Comparison of ENCODE assay signal across 21 cellular contexts in the genomic region with DNA sequence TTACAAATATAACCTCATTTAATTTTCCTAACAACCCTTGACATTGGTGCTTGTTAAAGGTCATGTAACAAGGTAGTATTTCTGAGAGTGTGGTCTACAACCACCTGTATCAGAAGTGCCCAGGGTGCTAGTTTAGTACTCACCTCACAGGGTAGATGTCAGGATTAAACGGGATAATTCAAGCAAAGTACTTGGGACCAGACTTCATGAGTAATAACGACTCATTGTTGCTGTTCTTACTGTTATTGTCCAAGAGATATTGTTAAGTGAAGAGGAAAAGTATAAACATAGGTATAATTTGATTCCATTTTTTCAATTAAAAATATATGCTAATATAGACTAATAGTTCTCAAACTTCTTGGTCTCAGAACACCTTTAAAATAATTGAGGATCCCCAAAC.
DNase-seq lines count a peak whose midpoint lies in the region; ATAC-seq, FAIRE-seq and TF ChIP-seq lines count a peak whose summit lies in the region.
"Had no signal": no experiment of that assay in that cellular context is flagged by ENCODE, and none has a peak within 500 bp of the region (broad histone marks: within the 10 kb centered on the region; RNA-seq: fewer than 3 reads in every experiment).

No MANE protein-coding gene starts in this region.

- no peak overlapping the region for H2BK5ac ChIP-seq in mesendoderm (ENCODE audit: low read length)

- no peak overlapping the region for H3K23ac ChIP-seq in mesendoderm (ENCODE audit: low read length)

- H3K4me1 Mint-ChIP-seq in type B pancreatic cell (ENCODE audit: unreplicated experiment) = peaks cover 12% of the 10 kb centered on the region
- peaks cover 9% of the 10 kb centered on the region for H3K4me1 Mint-ChIP-seq in activated CD4-positive, alpha-beta T cell treated with anti-CD3 and anti-CD28 coated beads, Interleukin-2, amount 10 ng/mL, durations not matched to agents 7 days and 5 days
- H3K4me1 Mint-ChIP-seq: activated naive CD8-positive, alpha-beta T cell treated with anti-CD3 and anti-CD28 coated beads, Interleukin-2, amount 50 U/mL, for 24 hours; neural crest cell had no signal

- no peak for ATAC-seq in GM19463 (IDR thresholded peaks at IDR 0.05; ENCODE audit: unreplicated experiment)
- ATAC-seq: activated naive CD8-positive, alpha-beta T cell treated with anti-CD3 and anti-CD28 coated beads, Interleukin-2, amount 50 U/mL, for 24 hours; left lobe of liver had no signal

- TF ChIP-seq POLR2A in H54 (IDR thresholded peaks at IDR 0.05; ENCODE audit: low read depth, low read length) = no peak

- CTCF ChIA-PET in activated CD4-positive, alpha-beta T cell treated with anti-CD3 and anti-CD28 coated beads, Interleukin-2, amount 10 ng/mL, durations not matched to agents 7 days and 5 days (lab: Charles Lee) = no interaction called here

- H3K36me3 ChIP-seq in mesendoderm (ENCODE audit: control insufficient read depth, insufficient read depth, low read length) = no peaks in the 10 kb centered on the region
- H3K36me3 ChIP-seq: transverse colon had no signal

- H2AK5ac ChIP-seq in mesendoderm (ENCODE audit: low read length) = no peak overlapping the region

- H4K5ac ChIP-seq in mesendoderm (ENCODE audit: low read length) = no peak overlapping the region

- H3K9ac ChIP-seq in mesendoderm (ENCODE audit: low read length) = no peak overlapping the region

- TF ChIP-seq CTCF in type B pancreatic cell (conservative IDR thresholded peaks at IDR 0.05) = no peak

- no CpG with 5 or more reads among the region's 2 CpGs for WGBS in mesendoderm (ENCODE audit: extremely low coverage, insufficient coverage, low lambda C conversion rate)

- H3K27ac Mint-ChIP-seq in type B pancreatic cell = no peak overlapping the region
- H3K27ac Mint-ChIP-seq in activated CD4-positive, alpha-beta T cell treated with anti-CD3 and anti-CD28 coated beads, Interleukin-2, amount 10 ng/mL, durations not matched to agents 7 days and 5 days = no peak overlapping the region
- H3K27ac Mint-ChIP-seq: activated naive CD8-positive, alpha-beta T cell treated with anti-CD3 and anti-CD28 coated beads, Interleukin-2, amount 50 U/mL, for 24 hours; CD4-positive, alpha-beta memory T cell; progenitor cell of endocrine pancreas had no signal

- no peak overlapping the region for H3K4ac ChIP-seq in mesendoderm (ENCODE audit: low read depth, low read length)

- no peak overlapping the region for H3K56ac ChIP-seq in mesendoderm (ENCODE audit: low read length)

- H4K8ac ChIP-seq in mesendoderm (ENCODE audit: low read depth, low read length) = no peak overlapping the region

- H3K27ac ChIP-seq in mesendoderm (ENCODE audit: low read depth, low read length) = no peak overlapping the region
- H3K27ac ChIP-seq: dorsolateral prefrontal cortex, transverse colon had no signal

- H3K4me2 ChIP-seq in mesendoderm (ENCODE audit: low read length) = no peak overlapping the region

- peak overlapping the region; percentile 64 for H2BK15ac ChIP-seq in mesendoderm (replicated peaks; ENCODE audit: low read depth)

- H3K18ac ChIP-seq in mesendoderm (ENCODE audit: low read length) = no peak overlapping the region

- H3K36me3 Mint-ChIP-seq in type B pancreatic cell = peaks cover 5% of the 10 kb centered on the region
- H3K36me3 Mint-ChIP-seq in activated CD4-positive, alpha-beta T cell treated with anti-CD3 and anti-CD28 coated beads, Interleukin-2, amount 10 ng/mL, durations not matched to agents 7 days and 5 days (ENCODE audit: low read depth) = no peaks in the 10 kb centered on the region

- H3K79me1 ChIP-seq in mesendoderm (ENCODE audit: low read length) = no peaks in the 10 kb centered on the region

- no peak overlapping the region for H2BK120ac ChIP-seq in mesendoderm (ENCODE audit: low read depth, low read length)

- no peak overlapping the region for H3K4me3 Mint-ChIP-seq in type B pancreatic cell
- no peak overlapping the region for H3K4me3 Mint-ChIP-seq in activated CD4-positive, alpha-beta T cell treated with anti-CD3 and anti-CD28 coated beads, Interleukin-2, amount 10 ng/mL, durations not matched to agents 7 days and 5 days
- H3K4me3 Mint-ChIP-seq: activated naive CD8-positive, alpha-beta T cell treated with anti-CD3 and anti-CD28 coated beads, Interleukin-2, amount 50 U/mL, for 24 hours; CD4-positive, alpha-beta memory T cell; neural crest cell had no signal

- H3K27me3 ChIP-seq in mesendoderm (ENCODE audit: insufficient read depth, low read length, poor library complexity) = no peaks in the 10 kb centered on the region
- H3K27me3 ChIP-seq: dorsolateral prefrontal cortex, transverse colon had no signal

- no peak for DNase-seq in H54 (ENCODE audit: insufficient read length, low spot score)
- peak; percentile 66 for DNase-seq in RKO (ENCODE audit: low spot score)
- peak; percentile 56 for DNase-seq in dermis blood vessel endothelial cell
- no peak for DNase-seq in mesendoderm
- no peak for DNase-seq in hepatic stellate cell (ENCODE audit: low spot score)
- no peak for DNase-seq in type B pancreatic cell (ENCODE audit: extremely low spot score, unreplicated experiment)
- DNase-seq in activated CD4-positive, alpha-beta T cell treated with anti-CD3 and anti-CD28 coated beads, Interleukin-2, amount 10 ng/mL, durations not matched to agents 7 days and 5 days = no peak
- DNase-seq: activated effector memory CD4-positive, alpha-beta T cell treated with Interleukin-2 at 50 U/mL for 16 hours; activated naive CD8-positive, alpha-beta T cell treated with anti-CD3 and anti-CD28 coated beads, Interleukin-2, amount 50 U/mL, for 24 hours; CD4-positive, alpha-beta memory T cell; dorsolateral prefrontal cortex; NCI-H146; NCI-H526 treated with DMSO at 0.1 percent for 48 hours; SHP77 treated with DMSO at 0.1 percent for 48 hours; stimulated activated CD4-positive, alpha-beta T cell treated with anti-CD3 and anti-CD28 coated beads, Interleukin-1b, Interleukin-23, amount 100 ng/mL, for 48 hours; stimulated activated naive CD4-positive, alpha-beta T cell; transverse colon had no signal

- H3K79me2 ChIP-seq in mesendoderm (ENCODE audit: control insufficient read depth, insufficient read depth, low read length) = no peaks in the 10 kb centered on the region

- POLR2A ChIA-PET in activated CD4-positive, alpha-beta T cell treated with anti-CD3 and anti-CD28 coated beads, Interleukin-2, amount 10 ng/mL, durations not matched to agents 7 days and 5 days (lab: Charles Lee) = no interaction called here

- no peaks in the 10 kb centered on the region for H3K9me3 Mint-ChIP-seq in type B pancreatic cell
- no peaks in the 10 kb centered on the region for H3K9me3 Mint-ChIP-seq in activated CD4-positive, alpha-beta T cell treated with anti-CD3 and anti-CD28 coated beads, Interleukin-2, amount 10 ng/mL, durations not matched to agents 7 days and 5 days
- H3K9me3 Mint-ChIP-seq: activated naive CD8-positive, alpha-beta T cell treated with anti-CD3 and anti-CD28 coated beads, Interleukin-2, amount 50 U/mL, for 24 hours; CD4-positive, alpha-beta memory T cell; neural crest cell had no signal

- no peak overlapping the region for H3K4me3 ChIP-seq in mesendoderm (ENCODE audit: low read length)
- H3K4me3 ChIP-seq: dorsolateral prefrontal cortex, transverse colon had no signal

- H3K27me3 Mint-ChIP-seq in type B pancreatic cell = no peaks in the 10 kb centered on the region
- no peaks in the 10 kb centered on the region for H3K27me3 Mint-ChIP-seq in activated CD4-positive, alpha-beta T cell treated with anti-CD3 and anti-CD28 coated beads, Interleukin-2, amount 10 ng/mL, durations not matched to agents 7 days and 5 days
- H3K27me3 Mint-ChIP-seq: activated naive CD8-positive, alpha-beta T cell treated with anti-CD3 and anti-CD28 coated beads, Interleukin-2, amount 50 U/mL, for 24 hours; CD4-positive, alpha-beta memory T cell; progenitor cell of endocrine pancreas had no signal

- H3K4me1 ChIP-seq in mesendoderm (ENCODE audit: control insufficient read depth, low read depth, low read length) = peaks cover 7% of the 10 kb centered on the region
- H3K4me1 ChIP-seq: transverse colon had no signal

- FAIRE-seq in H54 (lab: Jason Lieb, UNC) = peak; percentile 66

Comparison
In these comparisons a context has a peak if more than half of its experiments do, and no peak if none do; other contexts are left out.
1. DNase-seq: peak in RKO (single experiment) and dermis blood vessel endothelial cell (single experiment); none in H54 (single experiment), mesendoderm (single experiment), hepatic stellate cell (single experiment), type B pancreatic cell (single experiment) and activated CD4-positive, alpha-beta T cell treated with anti-CD3 and anti-CD28 coated beads, Interleukin-2, amount 10 ng/mL, durations not matched to agents 7 days and 5 days (single experiment).